27 cellular contexts compared by ENCODE assay signal in genomic region chrX:122579036-122579435, GRCh38.
"Had no signal": no experiment of that assay in that cellular context is flagged by ENCODE, and none has a peak within 500 bp of the region (broad histone marks: within the 10 kb centered on the region; RNA-seq: fewer than 3 reads in every experiment).

No MANE protein-coding gene starts in this region.

- FAIRE-seq: HTR-8/SVneo, K562, RCC 7860 had no signal

- H3K4me3 ChIP-seq: K562 had no signal

- ATAC-seq: K562, T-cell had no signal

- H3K27ac ChIP-seq: HL-60, KMS-11 had no signal

- DNase-seq: Kasumi-1; MM.1S; NCI-H1092 treated with DMSO at 0.1 percent for 48 hours; NCI-H1436; NCI-H187; NCI-H2029; NCI-H2081 treated with DMSO at 0.1 percent for 48 hours; NCI-H2171; NCI-H226; NCI-H446; NCI-H510A; NCI-H524 treated with DMSO at 0.1 percent for 48 hours; NCI-H69; NCI-H774; NK-92 treated with Interleukin-12 subunit alpha and Interleukin-12 subunit beta, amount 100 ng/mL, for 24 hours; OCI-M1; Right ventricle myocardium superior; RPMI8226; SIG-M5; SK-N-SH; SW 1271; T-cell had no signal

- H3K9me3 ChIP-seq: SK-N-SH had no signal

- H3K4me2 ChIP-seq: KMS-11, SK-N-SH had no signal

- H3K9ac ChIP-seq: KMS-11, SK-N-SH had no signal
